ENCODE assay signal across 12 cellular contexts in genomic region chr7:1611708-1612241, GRCh38. TPM values are rescaled to one million over a fixed set of nuclear protein-coding genes. Genes with fewer than 3 reads are reported as not detected.
DNase-seq lines count a peak whose midpoint lies in the region; ATAC-seq and TF ChIP-seq lines count a peak whose summit lies in the region.
"Had no signal": no experiment of that assay in that cellular context is flagged by ENCODE, and none has a peak within 500 bp of the region (broad histone marks: within the 10 kb centered on the region; RNA-seq: fewer than 3 reads in every experiment).

No MANE protein-coding gene starts in this region.

- CTCF ChIA-PET in AG04449 (lab: Yijun Ruan, JAX) (interaction anchor here (2.4 kb wide), 1 partner anchor 16 kb away, joined by 6 read pairs; no protein-coding TSS in a partner anchor), IMR-90 (lab: Yijun Ruan, JAX) (no interaction called here)

- no peaks in the 10 kb centered on the region for H3K9me3 ChIP-seq in IMR-90 (ENCODE audit: control insufficient read depth, insufficient read depth, low read length)
- no peaks in the 10 kb centered on the region for H3K9me3 ChIP-seq in left lung
- H3K9me3 ChIP-seq: prostate gland had no signal

- H2AFZ ChIP-seq in IMR-90 (replicated peaks; ENCODE audit: low read length, poor library complexity): peak overlapping the region; percentile 51

- H3K27ac ChIP-seq in IMR-90 (ENCODE audit: insufficient read depth, low read length) (no peak overlapping the region), brain microvascular endothelial cell (no peak overlapping the region), left lung (no peak overlapping the region)
- H3K27ac ChIP-seq: C4-2B, prostate gland had no signal

- H2AK9ac ChIP-seq in IMR-90 (replicated peaks; ENCODE audit: low read depth, low read length, poor library complexity): no peak overlapping the region

- no peak overlapping the region for H2BK120ac ChIP-seq in IMR-90 (ENCODE audit: low read depth, low read length)

- intact Hi-C loops in IMR-90 (cut with micrococcal nuclease) (no loop called here), left lung (cut with DNase I) (no loop called here)

- H3K4me1 ChIP-seq in IMR-90 (ENCODE audit: control insufficient read depth, insufficient read depth, low read length) (peaks cover 2% of the 10 kb centered on the region), left lung (no peaks in the 10 kb centered on the region)
- H3K4me1 ChIP-seq: prostate gland had no signal

- no peak overlapping the region for H3K4ac ChIP-seq in IMR-90 (ENCODE audit: low read depth, low read length)

- TF ChIP-seq CTCF in AG04449 (IDR thresholded peaks at IDR 0.05; ENCODE audit: insufficient read depth, low read length, missing control alignments): no peak
- no peak for TF ChIP-seq CTCF in IMR-90 (conservative IDR thresholded peaks at IDR 0.05; ENCODE audit: low read depth, low read length)
- TF ChIP-seq CTCF in brain microvascular endothelial cell (IDR thresholded peaks at IDR 0.05; ENCODE audit: low read depth, low read length, missing control alignments): no peak
- TF ChIP-seq CTCF in left lung (IDR thresholded peaks at IDR 0.05): no peak

- no peak overlapping the region for H4K5ac ChIP-seq in IMR-90 (ENCODE audit: low read depth, low read length)

- peaks cover 21% of the 10 kb centered on the region; the same call in 1 of the 2 replicates for H3K27me3 ChIP-seq in IMR-90 (ENCODE audit: control insufficient read depth, insufficient read depth, low read length)
- H3K27me3 ChIP-seq in brain microvascular endothelial cell (replicated peaks): no peaks in the 10 kb centered on the region
- H3K27me3 ChIP-seq in left lung: peaks cover 0 to 40% of the 10 kb centered on the region in 2 donors

- TF ChIP-seq POLR2A in IMR-90 (IDR thresholded peaks at IDR 0.05; ENCODE audit: low read depth, low read length): no peak

- no peak overlapping the region for H3K18ac ChIP-seq in IMR-90 (ENCODE audit: low read depth, low read length)

- no peak overlapping the region; the same call in 1 of the 2 replicates for H3K14ac ChIP-seq in IMR-90 (replicated peaks; ENCODE audit: low read depth, low read length)

- no peak overlapping the region for H3K4me2 ChIP-seq in IMR-90 (ENCODE audit: low read depth, low read length)

- H3K36me3 ChIP-seq in IMR-90 (ENCODE audit: control insufficient read depth, insufficient read depth, low read length) (no peaks in the 10 kb centered on the region), brain microvascular endothelial cell (replicated peaks) (no peaks in the 10 kb centered on the region), left lung (no peaks in the 10 kb centered on the region)
- H3K36me3 ChIP-seq: prostate gland had no signal

- TF ChIP-seq RAD21 in IMR-90 (IDR thresholded peaks at IDR 0.05; ENCODE audit: low read length): no peak

- ATAC-seq in IMR-90 (ENCODE audit: low read depth) (peak; percentile 87), left lung (peak; percentile 57), GM18498 (IDR thresholded peaks at IDR 0.05; ENCODE audit: unreplicated experiment) (no peak), HG02973 (IDR thresholded peaks at IDR 0.05; ENCODE audit: unreplicated experiment) (no peak)
- ATAC-seq: stimulated activated naive B cell treated with anti-CD40 and anti-IgM and Interleukin-4, amounts not matched to agents 10 μg/mL and 1 μg/mL and 100 μg/mL, for 72 hours had no signal

- H3K4me3 ChIP-seq in AG04449 (ENCODE audit: low read depth, low read length) (no peak overlapping the region), IMR-90 (ENCODE audit: insufficient read depth, low read depth, low read length) (no peak overlapping the region), brain microvascular endothelial cell (ENCODE audit: low read depth, low read length) (no peak overlapping the region), left lung (no peak overlapping the region)
- H3K4me3 ChIP-seq: prostate gland had no signal

- no peak overlapping the region for H2BK5ac ChIP-seq in IMR-90 (ENCODE audit: low read depth, low read length, poor library complexity, severe bottlenecking)

- H3K9me1 ChIP-seq in IMR-90 (ENCODE audit: insufficient read depth, low read length): no peaks in the 10 kb centered on the region

- POLR2A ChIA-PET in AG04449 (lab: Yijun Ruan, JAX) (no interaction called here), IMR-90 (lab: Charles Lee; ENCODE audit: unreplicated experiment) (no interaction called here)

- H2BK20ac ChIP-seq in IMR-90 (ENCODE audit: low read depth, low read length): no peak overlapping the region

- DNase-seq in AG04449 (ENCODE audit: low read depth, low spot score) (peak; percentile 23), IMR-90 (peak; percentile 73), brain microvascular endothelial cell (peak; percentile 27), left lung (peak in 1 of 2 donors; percentile 57), NCI-H1930 (lab: John Stamatoyannopoulos, UW) (no peak)
- no peak for DNase-seq in stimulated activated CD4-positive, alpha-beta T cell treated with anti-CD3 and anti-CD28 coated beads, Interleukin-12 subunit alpha, Interleukin-12 subunit beta, amount 100 ng/mL, for 4 hours
- DNase-seq: stimulated activated naive B cell treated with anti-CD40 and anti-IgM and Interleukin-4, amounts not matched to agents 10 μg/mL and 1 μg/mL and 100 μg/mL, for 72 hours; T-helper 2 cell had no signal

- H4K20me1 ChIP-seq in IMR-90 (ENCODE audit: insufficient read depth, low read length): peaks cover 8% of the 10 kb centered on the region; the same call in 1 of the 2 replicates

- H4K91ac ChIP-seq in IMR-90 (ENCODE audit: insufficient read depth, low read depth, low read length): no peak overlapping the region

- H3K9ac ChIP-seq in IMR-90 (ENCODE audit: low read depth, low read length): no peak overlapping the region

- no TSS peak for BruUV-seq in IMR-90 (replicated peaks; lab: Mats Ljungman, UMichigan)

- H3K56ac ChIP-seq in IMR-90 (ENCODE audit: extremely low read depth, insufficient read depth, low read length): no peak overlapping the region

- in situ Hi-C loops in IMR-90 (cut with MboI; ENCODE audit: low sequenced_read_pairs) (no loop called here), brain microvascular endothelial cell (cut with HindIII; ENCODE audit: low pct_ligation_motif_present, low sequenced_read_pairs) (no loop called here)

- H2AK5ac ChIP-seq in IMR-90 (ENCODE audit: low read depth, low read length): no peak overlapping the region

- no peak overlapping the region for H4K8ac ChIP-seq in IMR-90 (ENCODE audit: low read depth in 2 of 2, low read length in 2 of 2)

- no peaks in the 10 kb centered on the region for H3K79me1 ChIP-seq in IMR-90 (ENCODE audit: low read depth in 1 of 2, low read length in 2 of 2)

- H2BK15ac ChIP-seq in IMR-90 (ENCODE audit: low read depth, low read length): no peak overlapping the region

- WGBS in IMR-90 (ENCODE audit: extremely low coverage in 2 of 2, insufficient read length in 1 of 2), 2 experiments: 88% methylated on average over 3 of the region's 10 CpGs; no CpG with 5 or more reads in 1 of the 2 experiments

- H3K23ac ChIP-seq in IMR-90 (ENCODE audit: low read depth, low read length): no peak overlapping the region

- dilution Hi-C loops in IMR-90 (cut with HindIII; ENCODE audit: low sequenced_read_pairs, unreplicated experiment): no loop called here

TF ChIP-seq in IMR-90, 13 proteins besides CTCF, POLR2A, EP300 and RAD21 (continues in another document):
- TF ChIP-seq MAFK (IDR thresholded peaks at IDR 0.05; ENCODE audit: low read depth, low read length) (peak; percentile 8; the same call in 1 of the 2 replicates), FOS (IDR thresholded peaks at IDR 0.05; ENCODE audit: low read depth, low read length) (peak; percentile 20; the same call in 1 of the 2 replicates), MAZ (IDR thresholded peaks at IDR 0.05; ENCODE audit: borderline replicate concordance, low read depth, low read length) (no peak), SMC3 (IDR thresholded peaks at IDR 0.05; ENCODE audit: low read depth, low read length) (no peak), MXI1 (IDR thresholded peaks at IDR 0.05; ENCODE audit: borderline replicate concordance, low read depth, low read length) (no peak), ELK1 (IDR thresholded peaks at IDR 0.05; ENCODE audit: borderline replicate concordance, low read depth, low read length) (no peak), NFE2L2 (IDR thresholded peaks at IDR 0.05; ENCODE audit: low read depth, low read length) (no peak), CEBPB (IDR thresholded peaks at IDR 0.05; ENCODE audit: low read depth, low read length) (peak; percentile 53; the same call in 1 of the 2 replicates), RFX5 (IDR thresholded peaks at IDR 0.05; ENCODE audit: low read depth, low read length) (no peak)
- TF ChIP-seq, protein P1, sequence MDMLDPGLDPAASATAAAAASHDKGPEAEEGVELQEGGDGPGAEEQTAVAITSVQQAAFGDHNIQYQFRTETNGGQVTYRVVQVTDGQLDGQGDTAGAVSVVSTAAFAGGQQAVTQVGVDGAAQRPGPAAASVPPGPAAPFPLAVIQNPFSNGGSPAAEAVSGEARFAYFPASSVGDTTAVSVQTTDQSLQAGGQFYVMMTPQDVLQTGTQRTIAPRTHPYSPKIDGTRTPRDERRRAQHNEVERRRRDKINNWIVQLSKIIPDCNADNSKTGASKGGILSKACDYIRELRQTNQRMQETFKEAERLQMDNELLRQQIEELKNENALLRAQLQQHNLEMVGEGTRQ (IDR thresholded peaks at IDR 0.05; ENCODE audit: low read depth, low read length): no peak

RNA-seq across cellular contexts. Expression of gene PSMG3, which starts 41.9 kb away (rescaled TPM):
- 30.6 and 37.3 TPM in 2 replicates for total RNA-seq in IMR-90 (2012; rRNA removed)
- polyA plus RNA-seq in IMR-90 (2012; rRNA removed): 52.5 and 54.1 TPM in 2 replicates
- polyA plus RNA-seq in IMR-90 (2012; cell fraction: cytosol; rRNA removed): 44.0 and 63.2 TPM in 2 replicates
- 74.3 and 81.9 TPM in 2 replicates for polyA plus RNA-seq in IMR-90 (2012; cell fraction: nucleus; rRNA removed; ENCODE audit: low replicate concordance)
- total RNA-seq in left lung: 10 to 100 TPM; 22.4 to 25.3 TPM

RNA-seq across cellular contexts. Expression of gene TMEM184A, which starts 55.8 kb away (rescaled TPM):
- 0.28 and 0.36 TPM in 2 replicates for total RNA-seq in IMR-90 (2012; rRNA removed)
- 1.9 TPM in 2 replicates for polyA plus RNA-seq in IMR-90 (2012; rRNA removed)
- polyA plus RNA-seq in IMR-90 (2012; cell fraction: cytosol; rRNA removed): 0.74 and 1.2 TPM in 2 replicates
- 4.1 and 11.5 TPM in 2 replicates for polyA plus RNA-seq in IMR-90 (2012; cell fraction: nucleus; rRNA removed; ENCODE audit: low replicate concordance)
- 1 to 10 TPM; 7.9 to 9.7 TPM for total RNA-seq in left lung

RNA-seq across cellular contexts. Expression of gene ELFN1, which starts 58.3 kb away (rescaled TPM):
- 1.6 and 2.2 TPM in 2 replicates for total RNA-seq in IMR-90 (2012; rRNA removed)
- polyA plus RNA-seq in IMR-90 (2012; rRNA removed): 5.2 and 7.8 TPM in 2 replicates
- polyA plus RNA-seq in IMR-90 (2012; cell fraction: cytosol; rRNA removed): 3.9 and 10.2 TPM in 2 replicates
- polyA plus RNA-seq in IMR-90 (2012; cell fraction: nucleus; rRNA removed; ENCODE audit: low replicate concordance): 3.8 and 9.6 TPM in 2 replicates
- 1 to 10 TPM; 1.5 to 1.6 TPM for total RNA-seq in left lung

Comparison
In these comparisons a context has a peak if more than half of its experiments do, and no peak if none do; other contexts are left out.
1. DNase-seq: peak in AG04449 (single experiment), IMR-90 (single experiment) and brain microvascular endothelial cell (single experiment); none in stimulated activated CD4-positive, alpha-beta T cell treated with anti-CD3 and anti-CD28 coated beads, Interleukin-12 subunit alpha, Interleukin-12 subunit beta, amount 100 ng/mL, for 4 hours (single experiment) and NCI-H1930 (0 of 2).
2. ATAC-seq: peak in IMR-90 (single experiment) and left lung (single experiment); none in GM18498 (single experiment) and HG02973 (single experiment).